ENCODE assay signal across 9 cellular contexts in the genomic region with DNA sequence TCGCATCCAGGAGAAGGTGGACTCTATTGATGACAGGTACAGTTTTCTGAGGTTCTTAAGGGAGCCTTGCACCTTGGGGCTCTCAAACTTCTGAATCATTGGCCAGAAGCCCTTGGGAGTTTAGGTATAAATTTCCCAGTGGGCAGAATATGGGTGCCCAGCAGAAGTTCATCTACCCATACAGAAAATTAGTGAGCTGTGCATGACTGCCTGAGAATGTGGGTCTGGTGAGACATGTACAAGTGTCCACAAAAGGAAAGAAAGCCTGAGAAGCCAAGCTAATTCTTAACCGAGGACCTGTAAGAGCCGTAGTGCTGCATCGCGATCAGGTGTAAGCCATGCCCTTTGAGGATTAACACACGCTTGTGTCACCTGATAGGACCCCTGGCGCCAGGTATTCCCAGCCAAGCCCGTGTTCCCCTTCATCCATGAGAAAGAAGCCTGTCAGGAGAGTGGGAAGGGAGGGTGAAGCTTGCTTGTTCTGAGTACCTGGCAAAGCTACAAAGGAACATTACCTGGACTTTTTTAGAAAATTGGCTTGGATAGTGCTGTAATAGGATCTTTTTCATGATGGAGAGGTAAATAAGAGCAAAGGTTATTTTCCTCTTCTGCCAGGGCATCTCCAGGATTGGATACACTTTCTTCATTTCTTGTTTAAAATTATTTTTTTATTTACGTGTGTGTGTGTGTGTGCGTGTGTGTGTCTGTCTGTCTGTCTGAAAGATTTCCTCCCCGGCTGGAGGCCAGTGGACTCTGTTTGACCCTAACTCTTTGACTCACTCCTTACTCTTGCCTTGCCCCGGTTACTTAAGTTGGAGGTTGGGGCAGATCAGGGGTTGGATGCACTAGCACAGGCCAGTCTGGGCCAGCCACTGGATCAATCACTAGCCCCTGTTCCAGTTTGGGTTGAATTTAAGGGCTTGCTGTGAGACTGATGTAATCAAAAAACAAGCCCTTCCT.
A peak's percentile ranks its signal among the peaks of the same experiment; 100 is the strongest.
DNase-seq lines count a peak whose midpoint lies in the region; ATAC-seq, FAIRE-seq and TF ChIP-seq lines count a peak whose summit lies in the region.
"Had no signal": no experiment of that assay in that cellular context is flagged by ENCODE, and none has a peak within 500 bp of the region (broad histone marks: within the 10 kb centered on the region; RNA-seq: fewer than 3 reads in every experiment).

No MANE protein-coding gene starts in this region.

- no peak overlapping the region for H3K4me3 Mint-ChIP-seq in activated CD4-positive, alpha-beta T cell treated with anti-CD3 and anti-CD28 coated beads, Interleukin-2, amount 10 ng/mL, durations not matched to agents 24 days and 14 days
- H3K4me3 Mint-ChIP-seq in astrocyte (ENCODE audit: unreplicated experiment) = no peak overlapping the region

- peaks cover 61% of the 10 kb centered on the region for H3K79me2 ChIP-seq in astrocyte (ENCODE audit: insufficient read depth, low read length)

- H3K4me1 ChIP-seq in astrocyte (ENCODE audit: insufficient read depth, low read length) (peaks cover 52% of the 10 kb centered on the region), testis (peaks cover 41% of the 10 kb centered on the region)

- H3K4me3 ChIP-seq in astrocyte (ENCODE audit: insufficient read depth, low read depth, low read length) (peak overlapping the region; percentile 3), testis (no peak overlapping the region)

- H3K9ac ChIP-seq in astrocyte (ENCODE audit: low read length) = peak overlapping the region; percentile 56

- in situ Hi-C loops in GM13976 (cut with MboI; ENCODE audit: low sequenced_read_pairs, unreplicated experiment) = no loop called here

- no peaks in the 10 kb centered on the region for H3K9me3 Mint-ChIP-seq in activated CD4-positive, alpha-beta T cell treated with anti-CD3 and anti-CD28 coated beads, Interleukin-2, amount 10 ng/mL, durations not matched to agents 24 days and 14 days
- no peaks in the 10 kb centered on the region for H3K9me3 Mint-ChIP-seq in astrocyte (ENCODE audit: unreplicated experiment)

- H3K27me3 Mint-ChIP-seq in activated CD4-positive, alpha-beta T cell treated with anti-CD3 and anti-CD28 coated beads, Interleukin-2, amount 10 ng/mL, durations not matched to agents 24 days and 14 days = no peaks in the 10 kb centered on the region
- no peaks in the 10 kb centered on the region for H3K27me3 Mint-ChIP-seq in astrocyte (ENCODE audit: low read depth, unreplicated experiment)

- H3K27ac ChIP-seq in astrocyte (ENCODE audit: low read depth, low read length) = peak overlapping the region; percentile 87
- peak overlapping the region; percentile 27 to 86 for H3K27ac ChIP-seq in testis

- no peak for DNase-seq in activated CD4-positive, alpha-beta T cell treated with anti-CD3 and anti-CD28 coated beads, Interleukin-2, amount 10 ng/mL, durations not matched to agents 24 days and 14 days
- no peak for DNase-seq in activated CD4-positive, alpha-beta T cell treated with anti-CD3 and anti-CD28 coated beads for 48 hours
- DNase-seq in astrocyte (ENCODE audit: low read depth) (peak; percentile 85), kidney tubule cell (ENCODE audit: low spot score) (peak; percentile 95), testis (no peak), GM13976 (ENCODE audit: low spot score) (no peak)
- no peak for DNase-seq in activated CD4-positive, alpha-beta T cell treated with anti-CD3 and anti-CD28 coated beads, Interleukin-2, amount 50 U/mL, for 4 hours
- DNase-seq: NCI-H2029 had no signal

- FAIRE-seq in astrocyte (lab: Jason Lieb, UNC) = no peak

- WGBS in testis, 2 donors = 77 to 87% methylated on average over 12 of the region's 12 CpGs

- peak overlapping the region; percentile 45 for H3K4me2 ChIP-seq in astrocyte (ENCODE audit: low read length)

- H3K9me3 ChIP-seq in astrocyte (ENCODE audit: insufficient read depth, low read depth, low read length) (peaks cover 2% of the 10 kb centered on the region), testis (no peaks in the 10 kb centered on the region)

- H3K27me3 ChIP-seq in astrocyte (ENCODE audit: insufficient read depth, low read length) (no peaks in the 10 kb centered on the region), testis (no peaks in the 10 kb centered on the region)

- no peaks in the 10 kb centered on the region for H4K20me1 ChIP-seq in astrocyte (ENCODE audit: insufficient read depth, low read length)

- no peak for TF ChIP-seq POLR2A in testis (IDR thresholded peaks at IDR 0.05)

- intact Hi-C loops in activated CD4-positive, alpha-beta T cell treated with anti-CD3 and anti-CD28 coated beads, Interleukin-2, amount 10 ng/mL, durations not matched to agents 24 days and 14 days (cut with micrococcal nuclease) = no loop called here
- intact Hi-C loops in testis (cut with DNase I; ENCODE audit: low total_unique reads) = no loop called here

- H3K36me3 ChIP-seq in astrocyte (ENCODE audit: insufficient read depth, low read length) (peaks cover 66% of the 10 kb centered on the region), testis (ENCODE audit: low read depth, missing control alignments) (no peaks in the 10 kb centered on the region)

- TF ChIP-seq CTCF in astrocyte (IDR thresholded peaks at IDR 0.05; ENCODE audit: insufficient read depth, low read depth, low read length) (no peak), testis (IDR thresholded peaks at IDR 0.05) (no peak), GM13976 (IDR thresholded peaks at IDR 0.05; ENCODE audit: borderline replicate concordance, control extremely low read depth, extremely low read depth, insufficient read depth, missing control alignments) (no peak)

- peaks cover 26% of the 10 kb centered on the region for H3K4me1 Mint-ChIP-seq in activated CD4-positive, alpha-beta T cell treated with anti-CD3 and anti-CD28 coated beads, Interleukin-2, amount 10 ng/mL, durations not matched to agents 24 days and 14 days
- H3K4me1 Mint-ChIP-seq in astrocyte (ENCODE audit: low read depth, unreplicated experiment) = peaks cover 51% of the 10 kb centered on the region

- no peak overlapping the region for H2AFZ ChIP-seq in astrocyte (ENCODE audit: low read depth, low read length)

- no peak for ATAC-seq in GM19023 (IDR thresholded peaks at IDR 0.05; ENCODE audit: unreplicated experiment)

- H3K36me3 Mint-ChIP-seq in activated CD4-positive, alpha-beta T cell treated with anti-CD3 and anti-CD28 coated beads, Interleukin-2, amount 10 ng/mL, durations not matched to agents 24 days and 14 days (ENCODE audit: low read depth) = peaks cover 64% of the 10 kb centered on the region
- peaks cover 52% of the 10 kb centered on the region for H3K36me3 Mint-ChIP-seq in astrocyte (ENCODE audit: low read depth, unreplicated experiment)

- peak overlapping the region; percentile 61 for H3K27ac Mint-ChIP-seq in activated CD4-positive, alpha-beta T cell treated with anti-CD3 and anti-CD28 coated beads, Interleukin-2, amount 10 ng/mL, durations not matched to agents 24 days and 14 days
- H3K27ac Mint-ChIP-seq in astrocyte (ENCODE audit: unreplicated experiment) = peak overlapping the region; percentile 73

Comparison
In these comparisons a context has a peak if more than half of its experiments do, and no peak if none do; other contexts are left out.
1. DNase-seq: peak in astrocyte (single experiment) and kidney tubule cell (single experiment); none in activated CD4-positive, alpha-beta T cell treated with anti-CD3 and anti-CD28 coated beads, Interleukin-2, amount 10 ng/mL, durations not matched to agents 24 days and 14 days (single experiment), activated CD4-positive, alpha-beta T cell treated with anti-CD3 and anti-CD28 coated beads for 48 hours (single experiment), testis (single experiment), activated CD4-positive, alpha-beta T cell treated with anti-CD3 and anti-CD28 coated beads, Interleukin-2, amount 50 U/mL, for 4 hours (0 of 2) and GM13976 (single experiment).